In genomic region chr12:124938606-124939427, GRCh38 we compare ENCODE assay signal across 8 cellular contexts. TPM values are rescaled to one million over a fixed set of nuclear protein-coding genes. Genes with fewer than 3 reads are reported as not detected.
DNase-seq lines count a peak whose midpoint lies in the region; ATAC-seq and TF ChIP-seq lines count a peak whose summit lies in the region.

No MANE protein-coding gene starts in this region.

- H3K27me3 Mint-ChIP-seq in activated CD4-positive, alpha-beta T cell treated with anti-CD3 and anti-CD28 coated beads, Interleukin-2, amount 10 ng/mL, durations not matched to agents 7 days and 5 days, result no peaks in the 10 kb centered on the region
- H3K27me3 Mint-ChIP-seq in natural killer cell (ENCODE audit: low read depth in 2 of 2), result no peaks in the 10 kb centered on the region

- H3K4me3 ChIP-seq in esophagus (ENCODE audit: low read depth in 1 of 2, low read length in 2 of 2), result peak overlapping the region; percentile 48 to 52
- H3K4me3 ChIP-seq in uterus, result peak overlapping the region; percentile 47 to 58

- WGBS in esophagus, 2 donors, result 2% methylated on average over 22 of the region's 22 CpGs

- H3K27me3 ChIP-seq in esophagus (ENCODE audit: control insufficient read depth in 1 of 2, insufficient read depth in 2 of 2, low read length in 2 of 2) (no peaks in the 10 kb centered on the region), uterus (no peaks in the 10 kb centered on the region)

- H3K4me1 ChIP-seq in esophagus (ENCODE audit: control insufficient read depth in 2 of 2, insufficient read depth in 2 of 2, low read length in 1 of 2), result peaks cover 0 to 3% of the 10 kb centered on the region in 2 donors
- no peaks in the 10 kb centered on the region for H3K4me1 ChIP-seq in uterus

- CTCF ChIA-PET in activated CD4-positive, alpha-beta T cell treated with anti-CD3 and anti-CD28 coated beads, Interleukin-2, amount 10 ng/mL, durations not matched to agents 7 days and 5 days (lab: Charles Lee), result interaction anchor here (0.8 to 6.4 kb wide), 9 partner anchors 8 to 55 kb away, joined by 3 to 122 read pairs (median 7); no protein-coding TSS in a partner anchor

- intact Hi-C loops in natural killer cell (cut with micrococcal nuclease) (loop anchor here (1.0 to 2.0 kb wide), 2 partner anchors 12 to 24 kb away; partner anchors contain the start of gene UBC), uterus (cut with DNase I; ENCODE audit: low total_unique reads) (no loop called here)

- no peaks in the 10 kb centered on the region for H3K9me3 Mint-ChIP-seq in activated CD4-positive, alpha-beta T cell treated with anti-CD3 and anti-CD28 coated beads, Interleukin-2, amount 10 ng/mL, durations not matched to agents 7 days and 5 days
- no peaks in the 10 kb centered on the region for H3K9me3 Mint-ChIP-seq in natural killer cell

- ATAC-seq in GM19372 (IDR thresholded peaks at IDR 0.05; ENCODE audit: low read depth, unreplicated experiment) (peak; percentile 14), HG03457 (IDR thresholded peaks at IDR 0.05; ENCODE audit: unreplicated experiment) (peak; percentile 12), natural killer cell (peak; percentile 47 to 69 (median 53))

- peaks cover 0 to 3% of the 10 kb centered on the region in 2 donors for H3K36me3 ChIP-seq in esophagus (ENCODE audit: control insufficient read depth in 2 of 2, insufficient read depth in 2 of 2, low read length in 1 of 2)
- no peaks in the 10 kb centered on the region for H3K36me3 ChIP-seq in uterus

- H3K27ac ChIP-seq in esophagus (ENCODE audit: low read depth in 2 of 2, low read length in 1 of 2) (peak overlapping the region; percentile 95 to 100), uterus (peak overlapping the region; percentile 94 to 99)

- peak in 1 of 2 donors; percentile 12 for TF ChIP-seq POLR2A in uterus (IDR thresholded peaks at IDR 0.05)

- POLR2A ChIA-PET in activated CD4-positive, alpha-beta T cell treated with anti-CD3 and anti-CD28 coated beads, Interleukin-2, amount 10 ng/mL, durations not matched to agents 7 days and 5 days (lab: Charles Lee), result interaction anchor here (1.0 to 2.7 kb wide), 3 partner anchors 21 to 24 kb away, joined by 3 to 15 read pairs (median 7); partner anchors contain the start of gene UBC

- DNase-seq in AG20443 (ENCODE audit: low spot score) (peak; percentile 54), natural killer cell (no peak), uterus (peak; percentile 66 to 79), NCI-H1436 treated with DMSO at 0.1 percent for 48 hours (lab: John Stamatoyannopoulos, UW) (no peak)
- DNase-seq in activated CD4-positive, alpha-beta T cell treated with anti-CD3 and anti-CD28 coated beads, Interleukin-2, amount 10 ng/mL, durations not matched to agents 7 days and 5 days, result peak; percentile 75

- no peak overlapping the region for H3K4me3 Mint-ChIP-seq in activated CD4-positive, alpha-beta T cell treated with anti-CD3 and anti-CD28 coated beads, Interleukin-2, amount 10 ng/mL, durations not matched to agents 7 days and 5 days
- H3K4me3 Mint-ChIP-seq in natural killer cell, result no peak overlapping the region

- peak; percentile 29 for TF ChIP-seq CTCF in natural killer cell (IDR thresholded peaks at IDR 0.05)
- peak; percentile 29 to 44 (median 42) for TF ChIP-seq CTCF in uterus (IDR thresholded peaks at IDR 0.05)

- H3K36me3 Mint-ChIP-seq in activated CD4-positive, alpha-beta T cell treated with anti-CD3 and anti-CD28 coated beads, Interleukin-2, amount 10 ng/mL, durations not matched to agents 7 days and 5 days (ENCODE audit: low read depth), result peaks cover 14% of the 10 kb centered on the region
- no peaks in the 10 kb centered on the region for H3K36me3 Mint-ChIP-seq in natural killer cell

- H3K27ac Mint-ChIP-seq in activated CD4-positive, alpha-beta T cell treated with anti-CD3 and anti-CD28 coated beads, Interleukin-2, amount 10 ng/mL, durations not matched to agents 7 days and 5 days, result no peak overlapping the region
- no peak overlapping the region for H3K27ac Mint-ChIP-seq in natural killer cell

- H3K9me3 ChIP-seq in esophagus (ENCODE audit: control insufficient read depth in 2 of 2, insufficient read depth in 1 of 2, low read depth in 1 of 2, low read length in 1 of 2) (no peaks in the 10 kb centered on the region), uterus (no peaks in the 10 kb centered on the region)

- H3K4me1 Mint-ChIP-seq in activated CD4-positive, alpha-beta T cell treated with anti-CD3 and anti-CD28 coated beads, Interleukin-2, amount 10 ng/mL, durations not matched to agents 7 days and 5 days, result peaks cover 26% of the 10 kb centered on the region
- H3K4me1 Mint-ChIP-seq in natural killer cell, result no peaks in the 10 kb centered on the region

RNA-seq across cellular contexts. Expression of gene UBC, which starts 24.4 kb away (rescaled TPM):
- total RNA-seq in activated CD4-positive, alpha-beta T cell treated with anti-CD3 and anti-CD28 coated beads, Interleukin-2, amount 10 ng/mL, durations not matched to agents 7 days and 5 days, result 100 to 1,000 TPM; 749 to 755 TPM
- polyA plus RNA-seq in esophagus, result 1,000 to 10,000 TPM; 1,354 to 1,419 TPM
- total RNA-seq in natural killer cell (1,000 to 10,000 TPM; 1,276 to 1,737 (median 1,334) TPM), uterus (1,000 to 10,000 TPM in 2 of 4 donors, 100 to 1,000 TPM in 2; 821 to 1,719 (median 1,034) TPM)

RNA-seq across cellular contexts. Expression of gene DHX37, which starts 50.1 kb away (rescaled TPM):
- 10 to 100 TPM; 30.2 to 32.2 TPM for total RNA-seq in activated CD4-positive, alpha-beta T cell treated with anti-CD3 and anti-CD28 coated beads, Interleukin-2, amount 10 ng/mL, durations not matched to agents 7 days and 5 days
- 1 to 10 TPM; 8.8 to 9.0 TPM for polyA plus RNA-seq in esophagus
- 10 to 100 TPM; 27.9 to 31.6 (median 30.1) TPM for total RNA-seq in natural killer cell
- total RNA-seq in uterus, result 10 to 100 TPM in 2 of 4 donors, 1 to 10 TPM in 1, under 1 TPM in 1; 0.88 to 18.9 (median 7.2) TPM

RNA-seq across cellular contexts. Expression of gene BRI3BP, which starts 54.6 kb away (rescaled TPM):
- 10 to 100 TPM; 24.8 to 26.8 TPM for total RNA-seq in activated CD4-positive, alpha-beta T cell treated with anti-CD3 and anti-CD28 coated beads, Interleukin-2, amount 10 ng/mL, durations not matched to agents 7 days and 5 days
- polyA plus RNA-seq in esophagus, result 1 to 10 TPM; 3.2 to 5.3 TPM
- total RNA-seq in natural killer cell (1 to 10 TPM; 4.2 to 6.8 (median 5.4) TPM), uterus (1 to 10 TPM in 3 of 4 donors, under 1 TPM in 1; 0.59 to 8.9 (median 3.2) TPM)

Comparison
In these comparisons a context has a peak if more than half of its experiments do, and no peak if none do; other contexts are left out.
1. DNase-seq: peak in AG20443 (single experiment), activated CD4-positive, alpha-beta T cell treated with anti-CD3 and anti-CD28 coated beads, Interleukin-2, amount 10 ng/mL, durations not matched to agents 7 days and 5 days (single experiment) and uterus (2 of 2); none in natural killer cell (single experiment) and NCI-H1436 treated with DMSO at 0.1 percent for 48 hours (single experiment).
2. Peak in every context shown above with its lines, with median percentiles within 50 percentile points of each other: ATAC-seq.